12 cellular contexts compared by ENCODE assay signal in the genomic region with DNA sequence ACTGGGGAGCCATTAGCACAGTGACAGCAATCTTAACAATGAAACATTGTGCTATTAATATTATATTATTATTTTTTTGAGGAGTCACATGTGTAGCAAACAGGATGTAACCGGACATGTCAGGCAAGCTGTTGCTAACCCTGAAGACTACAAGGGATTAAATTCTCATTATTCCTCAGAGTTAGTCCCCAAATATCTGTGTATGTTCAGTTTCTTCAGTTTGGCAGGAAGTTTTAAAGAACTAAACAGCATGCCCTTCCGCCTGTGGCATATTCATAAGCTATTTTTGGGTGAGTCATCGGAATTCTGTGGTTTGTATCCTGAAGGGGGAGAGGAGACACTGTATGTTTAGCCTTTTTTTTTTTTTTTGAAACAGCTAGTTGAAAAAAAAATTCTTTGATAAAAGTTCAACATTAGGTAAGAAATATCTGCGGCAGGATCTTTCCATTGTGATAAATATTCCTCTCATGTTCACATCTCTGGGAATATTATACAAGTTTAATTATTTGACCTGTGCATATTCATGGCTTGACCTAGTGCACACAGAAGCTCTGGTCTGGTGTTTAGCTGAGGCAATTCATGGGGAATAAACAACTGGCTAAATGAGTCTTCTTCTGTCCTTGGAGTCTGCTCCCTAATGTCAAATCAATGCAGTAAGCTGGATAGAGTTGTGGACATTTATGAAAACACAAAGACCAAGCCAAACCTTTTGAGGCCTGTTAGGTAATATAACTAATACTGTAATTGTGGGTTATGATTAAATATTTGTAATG.
DNase-seq lines count a peak whose midpoint lies in the region; ATAC-seq, FAIRE-seq and TF ChIP-seq lines count a peak whose summit lies in the region.
"Had no signal": no experiment of that assay in that cellular context is flagged by ENCODE, and none has a peak within 500 bp of the region (broad histone marks: within the 10 kb centered on the region; RNA-seq: fewer than 3 reads in every experiment).

No MANE protein-coding gene starts in this region.

- H3K36me3 ChIP-seq in osteoblast (ENCODE audit: insufficient read depth, low read length): no peaks in the 10 kb centered on the region
- no peaks in the 10 kb centered on the region for H3K36me3 ChIP-seq in neural progenitor cell
- no peaks in the 10 kb centered on the region for H3K36me3 ChIP-seq in small intestine (ENCODE audit: control insufficient read depth in 2 of 2, insufficient read depth in 2 of 2, low read length in 2 of 2)

- 36 to 65% (median 62%) methylated on average over 4 of the region's 4 CpGs for WGBS in small intestine, 3 donors

- TF ChIP-seq CTCF in osteoblast (IDR thresholded peaks at IDR 0.05; ENCODE audit: extremely low read depth, low read depth, low read length) (no peak), neural progenitor cell (IDR thresholded peaks at IDR 0.05) (no peak)

- no peak overlapping the region for H3K4me3 Mint-ChIP-seq in neural progenitor cell

- H3K9me3 Mint-ChIP-seq in neural progenitor cell: no peaks in the 10 kb centered on the region

- ATAC-seq in esophagus mucosa: peak; percentile 68

- H3K9me3 ChIP-seq in osteoblast (ENCODE audit: low read depth, low read length) (no peaks in the 10 kb centered on the region), neural progenitor cell (ENCODE audit: low read depth) (no peaks in the 10 kb centered on the region), small intestine (ENCODE audit: control insufficient read depth, low read depth) (no peaks in the 10 kb centered on the region)
- H3K9me3 ChIP-seq: testis had no signal

- FAIRE-seq in RCC 7860 (lab: Jason Lieb, UNC): peak; percentile 96
- no peak for FAIRE-seq in small intestine (lab: Jason Lieb, UNC)

- H3F3A ChIP-seq in neural progenitor cell (ENCODE audit: low read depth): no peaks in the 10 kb centered on the region

- H3K9ac ChIP-seq in neural progenitor cell: no peak overlapping the region

- H3K79me2 ChIP-seq in osteoblast (ENCODE audit: insufficient read depth, low read length) (no peaks in the 10 kb centered on the region), neural progenitor cell (ENCODE audit: low read depth) (no peaks in the 10 kb centered on the region)

- H3K4me1 ChIP-seq in osteoblast (ENCODE audit: insufficient read depth, low read length): peaks cover 52% of the 10 kb centered on the region
- peaks cover 4% of the 10 kb centered on the region for H3K4me1 ChIP-seq in neural progenitor cell
- peaks cover 5% of the 10 kb centered on the region in 2 donors for H3K4me1 ChIP-seq in small intestine (ENCODE audit: control insufficient read depth in 2 of 2, insufficient read depth in 1 of 2, low read depth in 1 of 2, low read length in 1 of 2)
- H3K4me1 ChIP-seq: testis had no signal

- peak; percentile 99 for DNase-seq in ELR (ENCODE audit: low read depth)
- peak; percentile 80 for DNase-seq in RCC 7860 (ENCODE audit: low spot score)
- peak; percentile 81 for DNase-seq in osteoblast (ENCODE audit: insufficient read length, low spot score, missing footprints)
- DNase-seq in activated gamma-delta T cell (lab: John Stamatoyannopoulos, UW): no peak
- no peak for DNase-seq in H4 (ENCODE audit: low spot score)
- DNase-seq in neural progenitor cell (ENCODE audit: low spot score): no peak
- DNase-seq in small intestine: no peak
- DNase-seq: NCI-H1694; stimulated activated CD4-positive, alpha-beta T cell treated with anti-CD3 and anti-CD28 coated beads, Interleukin-15, amount 100 ng/mL, for 24 hours; testis had no signal

- H3K4me2 ChIP-seq in osteoblast (ENCODE audit: insufficient read depth, low read length) (peak overlapping the region; percentile 28), neural progenitor cell (no peak overlapping the region)

- H3K27ac Mint-ChIP-seq in neural progenitor cell: no peak overlapping the region

- H3K27me3 ChIP-seq in osteoblast (ENCODE audit: insufficient read depth, low read length) (no peaks in the 10 kb centered on the region), neural progenitor cell (no peaks in the 10 kb centered on the region), small intestine (ENCODE audit: control insufficient read depth in 2 of 2, insufficient read depth in 2 of 2, low read length in 2 of 2) (no peaks in the 10 kb centered on the region)
- H3K27me3 ChIP-seq: testis had no signal

- H3K27me3 Mint-ChIP-seq in neural progenitor cell (ENCODE audit: insufficient read depth, low read depth): no peaks in the 10 kb centered on the region

- H3K27ac ChIP-seq in osteoblast (ENCODE audit: low read depth, low read length) (peak overlapping the region; percentile 77), neural progenitor cell (no peak overlapping the region), small intestine (ENCODE audit: low read depth in 1 of 2, low read length in 1 of 2) (no peak overlapping the region)
- H3K27ac ChIP-seq: coronary artery, testis had no signal

- no peak overlapping the region for H2AFZ ChIP-seq in osteoblast (ENCODE audit: low read length)
- H2AFZ ChIP-seq in neural progenitor cell (replicated peaks): no peak overlapping the region

- no peaks in the 10 kb centered on the region for H4K20me1 ChIP-seq in osteoblast (ENCODE audit: insufficient read depth, low read length)
- no peaks in the 10 kb centered on the region for H4K20me1 ChIP-seq in neural progenitor cell (ENCODE audit: low read depth)

- H3K4me1 Mint-ChIP-seq in neural progenitor cell: peaks cover 5% of the 10 kb centered on the region

- no peaks in the 10 kb centered on the region for H3K36me3 Mint-ChIP-seq in neural progenitor cell

- H3K4me3 ChIP-seq in osteoblast (ENCODE audit: insufficient read depth, low read length) (no peak overlapping the region), neural progenitor cell (no peak overlapping the region), small intestine (ENCODE audit: low read depth in 1 of 2, low read length in 2 of 2) (no peak overlapping the region)
- H3K4me3 ChIP-seq: coronary artery, testis had no signal

Comparison
In these comparisons a context has a peak if more than half of its experiments do, and no peak if none do; other contexts are left out.
1. DNase-seq: peak in ELR (single experiment), RCC 7860 (single experiment) and osteoblast (single experiment); none in activated gamma-delta T cell (single experiment), H4 (single experiment), neural progenitor cell (single experiment) and small intestine (single experiment).